19 cellular contexts compared by ENCODE assay signal in the genomic region with DNA sequence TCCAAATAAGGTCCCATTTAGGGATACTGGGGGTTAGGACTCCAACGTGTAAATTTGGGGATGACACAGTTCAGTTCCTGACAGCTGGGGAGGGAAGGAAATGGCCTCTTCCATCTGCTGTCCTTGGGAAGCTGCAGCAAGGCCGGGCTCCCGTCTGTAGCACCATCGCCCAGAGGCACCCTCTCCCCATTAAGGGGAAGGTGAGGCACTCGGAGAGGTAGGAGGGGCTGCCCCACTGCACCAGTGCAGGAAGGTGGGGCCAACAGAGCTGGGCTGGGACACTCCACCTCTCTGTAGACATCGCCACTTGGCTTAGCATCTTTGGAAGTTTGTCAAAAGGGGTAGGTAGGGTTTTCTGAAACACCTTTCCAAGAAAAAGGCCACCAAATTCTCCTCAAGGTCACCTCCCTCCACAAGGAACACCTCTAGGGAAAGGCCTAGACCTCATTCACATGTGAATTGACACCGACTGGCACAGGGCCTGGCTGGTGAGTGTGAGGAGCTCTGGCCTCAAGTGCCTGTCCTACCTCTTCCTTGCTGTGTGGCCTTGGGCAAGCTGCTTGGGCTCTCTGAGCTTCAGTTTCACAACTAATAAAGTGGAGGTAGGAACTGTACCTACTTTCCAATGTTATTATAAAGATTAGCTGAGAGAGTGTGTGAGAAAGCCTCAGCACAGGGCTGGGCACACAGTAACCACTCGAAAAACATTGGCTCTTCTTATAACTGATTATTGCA.
"Had no signal": no experiment of that assay in that cellular context is flagged by ENCODE, and none has a peak within 500 bp of the region (broad histone marks: within the 10 kb centered on the region; RNA-seq: fewer than 3 reads in every experiment).

No MANE protein-coding gene starts in this region.

- H3K4me2 ChIP-seq: hepatocyte, smooth muscle cell had no signal

- H3K4me3 ChIP-seq: dorsolateral prefrontal cortex, hepatocyte, lung, right atrium auricular region, smooth muscle cell had no signal

- H3K27ac ChIP-seq: dorsolateral prefrontal cortex, epithelial cell of prostate, foreskin keratinocyte, neutrophil, right atrium auricular region had no signal

- DNase-seq: cortex of kidney; dorsolateral prefrontal cortex; effector CD8-positive, alpha-beta T cell; foreskin keratinocyte; left ventricle myocardium superior; mesenchymal stem cell; naive thymus-derived CD4-positive, alpha-beta T cell; nephron progenitor cell; stimulated activated CD4-positive, alpha-beta T cell treated with anti-CD3 and anti-CD28 coated beads, Interleukin-2, amount 100 ng/mL, for 48 hours; stimulated activated naive CD4-positive, alpha-beta T cell treated with Interleukin-2 at 50 U/mL for 16 hours; trophoblast cell had no signal

- FAIRE-seq: endometrium had no signal

- H2AFZ ChIP-seq: hepatocyte had no signal

- H3K27me3 ChIP-seq: dorsolateral prefrontal cortex, hepatocyte, neutrophil, right atrium auricular region had no signal

- H3K9me3 ChIP-seq: neutrophil, right atrium auricular region had no signal

- H3K79me2 ChIP-seq: hepatocyte had no signal

- H3K36me3 ChIP-seq: neutrophil, right atrium auricular region had no signal

- ATAC-seq: foreskin keratinocyte; left colon; naive thymus-derived CD4-positive, alpha-beta T cell had no signal
